In genomic region chr2:237558918-237559645, GRCh38 we compare ENCODE assay signal across 12 cellular contexts. TPM values are rescaled to one million over a fixed set of nuclear protein-coding genes. Genes with fewer than 3 reads are reported as not detected.
DNase-seq lines count a peak whose midpoint lies in the region; ATAC-seq and TF ChIP-seq lines count a peak whose summit lies in the region.
"Had no signal": no experiment of that assay in that cellular context is flagged by ENCODE, and none has a peak within 500 bp of the region (broad histone marks: within the 10 kb centered on the region; RNA-seq: fewer than 3 reads in every experiment).

No MANE protein-coding gene starts in this region.

- DNase-seq in DMS153 treated with DMSO at 0.1 percent for 48 hours (lab: John Stamatoyannopoulos, UW; ENCODE audit: unreplicated experiment) (peak; percentile 57), NCI-H2196 treated with DMSO at 0.1 percent for 48 hours (lab: John Stamatoyannopoulos, UW; ENCODE audit: unreplicated experiment) (peak; percentile 82), epithelial cell of esophagus (ENCODE audit: low read depth) (peak; percentile 62), ovary (peak; percentile 80 to 93 (median 87)), CD14-positive monocyte (ENCODE audit: low spot score) (no peak), T-helper 2 cell (no peak), activated gamma-delta T cell treated with Interleukin-2 at 50 U/mL for 16 hours (no peak)
- DNase-seq: central memory CD4-positive, alpha-beta T cell; naive B cell; stimulated activated naive CD4-positive, alpha-beta T cell had no signal

- ATAC-seq in HG03520 (IDR thresholded peaks at IDR 0.05; ENCODE audit: unreplicated experiment), result no peak

- no peaks in the 10 kb centered on the region for H3K36me3 Mint-ChIP-seq in CD14-positive monocyte

- peaks cover 14% of the 10 kb centered on the region for H3K4me1 ChIP-seq in ovary (ENCODE audit: insufficient read depth)

- no peak overlapping the region for H3K27ac Mint-ChIP-seq in CD14-positive monocyte
- H3K27ac Mint-ChIP-seq: T-helper 1 cell treated with Interleukin-12 subunit alpha and Interleukin-12 subunit beta and Interleukin-4 antibody, amounts not matched to agents 30 μg/mL and 1 μg/mL, for 36 hours had no signal

- H3K36me3 ChIP-seq in ovary, result no peaks in the 10 kb centered on the region

- H3K9me3 Mint-ChIP-seq in CD14-positive monocyte, result peaks cover 1 to 29% (median 13%) of the 10 kb centered on the region in 7 donors

- no peaks in the 10 kb centered on the region for H3K27me3 ChIP-seq in ovary

- TF ChIP-seq CTCF in epithelial cell of esophagus (IDR thresholded peaks at IDR 0.05; ENCODE audit: insufficient read depth, low read depth, low read length, missing control alignments), result no peak
- TF ChIP-seq CTCF in ovary (IDR thresholded peaks at IDR 0.05), result peak in 1 of 3 donors; percentile 7
- TF ChIP-seq CTCF in CD14-positive monocyte (IDR thresholded peaks at IDR 0.05), result no peak

- H3K4me3 ChIP-seq in epithelial cell of esophagus (ENCODE audit: low read length) (no peak overlapping the region), ovary (no peak overlapping the region)

- H3K9me3 ChIP-seq in ovary, result no peaks in the 10 kb centered on the region

- no peak for TF ChIP-seq EP300 in ovary (IDR thresholded peaks at IDR 0.05)

- H3K4me1 Mint-ChIP-seq in CD14-positive monocyte, result no peaks in the 10 kb centered on the region
- H3K4me1 Mint-ChIP-seq: naive B cell had no signal

- intact Hi-C loops in ovary (cut with DNase I) (loop anchor here in 1 of 4 donors (5.0 kb wide), 1 partner anchor 47 kb away; no protein-coding TSS in a partner anchor), CD14-positive monocyte (cut with micrococcal nuclease) (no loop called here)

- no peak overlapping the region for H3K4me3 Mint-ChIP-seq in CD14-positive monocyte
- H3K4me3 Mint-ChIP-seq: naive B cell; T-helper 1 cell treated with Interleukin-12 subunit alpha and Interleukin-12 subunit beta and Interleukin-4 antibody, amounts not matched to agents 30 μg/mL and 1 μg/mL, for 36 hours had no signal

- no peak overlapping the region for H3K27ac ChIP-seq in ovary

- TF ChIP-seq POLR2A in ovary (IDR thresholded peaks at IDR 0.05), result no peak

- WGBS in ovary, 3 donors, result 26 to 29% (median 27%) methylated on average over 23 of the region's 23 CpGs

- peaks cover 2 to 15% (median 9%) of the 10 kb centered on the region in 3 donors for H3K27me3 Mint-ChIP-seq in CD14-positive monocyte (ENCODE audit: low read depth in 3 of 3)

RNA-seq across cellular contexts. Expression of gene PRLH, which starts 7.3 kb away (rescaled TPM):
- total RNA-seq in ovary, result not detected
- not detected for polyA plus RNA-seq in ovary
- polyA plus RNA-seq in CD14-positive monocyte, result not detected

RNA-seq across cellular contexts. Expression of gene RAB17, which starts 31.5 kb away (rescaled TPM):
- 10 to 100 TPM in 1 of 7 donors, 1 to 10 TPM in 5, under 1 TPM in 1; 0.76 to 19.3 (median 4.6) TPM for total RNA-seq in ovary
- polyA plus RNA-seq in ovary (under 1 TPM; 0.38 to 0.86 TPM), CD14-positive monocyte (under 1 TPM in 1 of 2 donors, not detected in 1; 0.13 TPM)

Comparison
In these comparisons a context has a peak if more than half of its experiments do, and no peak if none do; other contexts are left out.
1. DNase-seq: peak in DMS153 treated with DMSO at 0.1 percent for 48 hours (single experiment), NCI-H2196 treated with DMSO at 0.1 percent for 48 hours (single experiment), epithelial cell of esophagus (single experiment) and ovary (5 of 5); none in CD14-positive monocyte (single experiment), T-helper 2 cell (0 of 5) and activated gamma-delta T cell treated with Interleukin-2 at 50 U/mL for 16 hours (single experiment).